In the genomic region with DNA sequence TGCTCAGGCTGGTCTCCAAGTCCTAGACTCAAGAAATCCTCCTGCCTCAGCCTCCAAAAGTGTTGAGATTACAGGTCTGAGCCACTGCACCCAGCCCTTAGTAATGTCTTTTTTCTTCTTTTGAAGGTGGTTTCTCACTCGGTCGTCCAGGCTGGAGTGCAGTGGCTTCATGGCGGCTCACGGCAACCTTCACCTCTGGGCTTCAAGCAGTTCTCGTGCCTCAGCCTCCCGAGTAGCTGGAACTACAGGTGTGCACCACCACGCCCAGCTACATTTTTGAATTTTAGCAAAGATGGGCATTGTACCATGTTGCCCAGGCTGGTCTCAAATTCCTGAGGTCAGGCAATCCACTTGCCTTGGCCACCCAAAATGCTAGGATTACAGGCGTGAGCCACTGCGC, we compare ENCODE assay signal across 22 cellular contexts. TPM values are rescaled to one million over a fixed set of nuclear protein-coding genes. Genes with fewer than 3 reads are reported as not detected.
A peak's percentile ranks its signal among the peaks of the same experiment; 100 is the strongest.
DNase-seq lines count a peak whose midpoint lies in the region; TF ChIP-seq lines count a peak whose summit lies in the region.
"Had no signal": no experiment of that assay in that cellular context is flagged by ENCODE, and none has a peak within 500 bp of the region (broad histone marks: within the 10 kb centered on the region; RNA-seq: fewer than 3 reads in every experiment).

No MANE protein-coding gene starts in this region.

- no peak overlapping the region for H3K9ac ChIP-seq in OCI-LY1 (ENCODE audit: low read length)

- H3K9me2 ChIP-seq in OCI-LY1 (ENCODE audit: low read depth, low read length): no peaks in the 10 kb centered on the region

- no peak overlapping the region for H3K4me3 ChIP-seq in OCI-LY1 (ENCODE audit: low read depth, low read length, poor library complexity, severe bottlenecking)
- H3K4me3 ChIP-seq: ovary, PC-9, right atrium auricular region had no signal

- H3K27me3 ChIP-seq in OCI-LY1 (ENCODE audit: insufficient read depth, low read length): no peaks in the 10 kb centered on the region
- H3K27me3 ChIP-seq: ovary, right atrium auricular region had no signal

- no peak overlapping the region for H3K4me3 Mint-ChIP-seq in dendritic cell treated with granulocyte-macrophage colony-stimulating factor and Interleukin-4, amounts not matched to agents 40 ng/mL and 50 ng/mL, for 4 days
- no peak overlapping the region for H3K4me3 Mint-ChIP-seq in type B pancreatic cell

- 0 out of 2 replicates have a peak overlapping the region, but pooled peaks have one; percentile 14 for H3K4me2 ChIP-seq in OCI-LY1 (ENCODE audit: low read length)
- H3K4me2 ChIP-seq: PC-9 had no signal

- peaks cover 9% of the 10 kb centered on the region for H3F3A ChIP-seq in OCI-LY1 (ENCODE audit: insufficient read depth, low read length)

- peaks cover 63% of the 10 kb centered on the region for H3K36me3 ChIP-seq in OCI-LY1 (ENCODE audit: insufficient read depth, low read length)
- H3K36me3 ChIP-seq: ovary, right atrium auricular region had no signal

- H3K4me1 ChIP-seq in OCI-LY1 (ENCODE audit: insufficient read depth, low read length, severe bottlenecking): peaks cover 75% of the 10 kb centered on the region

- H3K27ac Mint-ChIP-seq in dendritic cell treated with granulocyte-macrophage colony-stimulating factor and Interleukin-4, amounts not matched to agents 40 ng/mL and 50 ng/mL, for 4 days: peak overlapping the region; percentile 88
- H3K27ac Mint-ChIP-seq in type B pancreatic cell: no peak overlapping the region

- peaks cover 8% of the 10 kb centered on the region for H3K79me2 ChIP-seq in OCI-LY1 (ENCODE audit: insufficient read depth, low read length)

- TF ChIP-seq CTCF in OCI-LY1 (IDR thresholded peaks at IDR 0.05; ENCODE audit: low read length): no peak
- TF ChIP-seq CTCF in type B pancreatic cell (conservative IDR thresholded peaks at IDR 0.05): no peak

- peaks cover 4% of the 10 kb centered on the region for H3K36me3 Mint-ChIP-seq in dendritic cell treated with granulocyte-macrophage colony-stimulating factor and Interleukin-4, amounts not matched to agents 40 ng/mL and 50 ng/mL, for 4 days (ENCODE audit: low read depth)
- H3K36me3 Mint-ChIP-seq in type B pancreatic cell: no peaks in the 10 kb centered on the region

- no peak overlapping the region for H2AFZ ChIP-seq in OCI-LY1 (ENCODE audit: low read length)
- H2AFZ ChIP-seq: PC-9 had no signal

- DNase-seq in activated T-cell treated with anti-CD3 and anti-CD28 coated beads, Interleukin-2, amount 50 U/mL, for 48 hours: peak; percentile 17
- DNase-seq in activated T-cell treated with anti-CD3 and anti-CD28 coated beads for 4 hours: no peak
- peak; percentile 27 for DNase-seq in type B pancreatic cell (ENCODE audit: extremely low spot score, unreplicated experiment)
- no peak for DNase-seq in nucleus accumbens (lab: John Stamatoyannopoulos, UW)
- DNase-seq in iPS-NIHi7 (ENCODE audit: extremely low spot score): no peak
- no peak for DNase-seq in effector CD8-positive, alpha-beta T cell (lab: John Stamatoyannopoulos, UW)
- DNase-seq: caudate nucleus; DMS79; effector CD4-positive, alpha-beta T cell; hippocampal formation; IMR-90; islet precursor cell; mammary epithelial cell; NCI-H1694 treated with DMSO at 0.1 percent for 48 hours; NCI-H748 treated with DMSO at 0.1 percent for 48 hours; ovary; PC-9; SIG-M5 had no signal

- intact Hi-C loops in dendritic cell treated with granulocyte-macrophage colony-stimulating factor and Interleukin-4, amounts not matched to agents 40 ng/mL and 50 ng/mL, for 4 days (cut with micrococcal nuclease): no loop called here

- H3K27ac ChIP-seq in OCI-LY1 (ENCODE audit: low read depth, low read length, poor library complexity, severe bottlenecking): peak overlapping the region; percentile 95
- H3K27ac ChIP-seq: ovary, PC-9, right atrium auricular region had no signal

- peaks cover 54% of the 10 kb centered on the region for H3K4me1 Mint-ChIP-seq in dendritic cell treated with granulocyte-macrophage colony-stimulating factor and Interleukin-4, amounts not matched to agents 40 ng/mL and 50 ng/mL, for 4 days (ENCODE audit: low read depth)
- peaks cover 8% of the 10 kb centered on the region for H3K4me1 Mint-ChIP-seq in type B pancreatic cell (ENCODE audit: unreplicated experiment)

- H4K20me1 ChIP-seq in OCI-LY1 (ENCODE audit: insufficient read depth, low read length): no peaks in the 10 kb centered on the region

- no peaks in the 10 kb centered on the region for H3K27me3 Mint-ChIP-seq in dendritic cell treated with granulocyte-macrophage colony-stimulating factor and Interleukin-4, amounts not matched to agents 40 ng/mL and 50 ng/mL, for 4 days
- H3K27me3 Mint-ChIP-seq in type B pancreatic cell: peaks cover 5% of the 10 kb centered on the region

- no peaks in the 10 kb centered on the region for H3K9me3 Mint-ChIP-seq in dendritic cell treated with granulocyte-macrophage colony-stimulating factor and Interleukin-4, amounts not matched to agents 40 ng/mL and 50 ng/mL, for 4 days
- no peaks in the 10 kb centered on the region for H3K9me3 Mint-ChIP-seq in type B pancreatic cell

- no peaks in the 10 kb centered on the region; the same call in 1 of the 2 replicates for H3K9me3 ChIP-seq in OCI-LY1 (ENCODE audit: low read length)
- H3K9me3 ChIP-seq: ovary had no signal

RNA-seq across cellular contexts. Expression of gene ASMTL, which starts 32.3 kb away (rescaled TPM):
- 20.2 and 31.5 TPM in 2 replicates for total RNA-seq in type B pancreatic cell (ENCODE audit: low replicate concordance)

RNA-seq across cellular contexts. Expression of gene P2RY8, which starts 52.0 kb away (rescaled TPM):
- total RNA-seq in type B pancreatic cell (ENCODE audit: low replicate concordance): not detected in 2 replicates
- total RNA-seq: IMR-90, mammary epithelial cell, PC-9, temporal lobe had no signal

Comparison
In these comparisons a context has a peak if more than half of its experiments do, and no peak if none do; other contexts are left out.
1. DNase-seq: peak in activated T-cell treated with anti-CD3 and anti-CD28 coated beads, Interleukin-2, amount 50 U/mL, for 48 hours (2 of 2) and type B pancreatic cell (single experiment); none in activated T-cell treated with anti-CD3 and anti-CD28 coated beads for 4 hours (single experiment), nucleus accumbens (0 of 56), iPS-NIHi7 (single experiment) and effector CD8-positive, alpha-beta T cell (single experiment).